ENCODE assay signal across 8 cellular contexts in genomic region chr12:6825398-6826124, GRCh38. TPM values are rescaled to one million over a fixed set of nuclear protein-coding genes. Genes with fewer than 3 reads are reported as not detected.
DNase-seq lines count a peak whose midpoint lies in the region; ATAC-seq and TF ChIP-seq lines count a peak whose summit lies in the region.

No MANE protein-coding gene starts in this region.

- ATAC-seq in left lobe of liver (peak; percentile 88), HG03159 (IDR thresholded peaks at IDR 0.05; ENCODE audit: unreplicated experiment) (no peak)

- POLR2A ChIA-PET in HEK293T (lab: Yijun Ruan, JAX) = interaction anchor here (1.0 to 5.7 kb wide), 9 partner anchors 15 to 136 kb away, joined by 3 to 73 read pairs (median 8); partner anchors contain the start of genes CDCA3, COPS7A, GNB3 and MLF2

- CTCF ChIA-PET in HEK293T (lab: Yijun Ruan, JAX) = interaction anchor here (0.5 to 2.5 kb wide), 15 partner anchors 8 to 455 kb away, joined by 3 to 28 read pairs (median 3); partner anchors contain the start of genes CDCA3, MLF2 and PTMS

- DNase-seq in CD1c-positive myeloid dendritic cell (ENCODE audit: extremely low spot score) (peak; percentile 89), HEK293T (ENCODE audit: extremely low spot score) (peak; percentile 85), NCI-H345 treated with DMSO at 0.1 percent for 48 hours (lab: John Stamatoyannopoulos, UW; ENCODE audit: unreplicated experiment) (peak; percentile 42), dedifferentiated amniotic fluid mesenchymal stem cell (ENCODE audit: extremely low spot score) (peak; percentile 77), left lobe of liver (ENCODE audit: low spot score) (peak; percentile 86)
- peak; percentile 83 for DNase-seq in activated CD4-positive, alpha-beta T cell treated with anti-CD3 and anti-CD28 coated beads, Interleukin-2, amount 50 U/mL, for 1 hour
- peak; percentile 87 for DNase-seq in stimulated activated CD4-positive, alpha-beta T cell treated with anti-CD3 and anti-CD28 coated beads, Interleukin-4, amount 100 ng/mL, for 24 hours

TF ChIP-seq in HEK293T, 16 proteins besides CTCF, POLR2A, EP300 and RAD21:
- TF ChIP-seq FOXA1 (IDR thresholded peaks at IDR 0.05) (no peak), BHLHE40 (IDR thresholded peaks at IDR 0.05; ENCODE audit: borderline replicate concordance) (no peak), L3MBTL2 (conservative IDR thresholded peaks at IDR 0.05) (no peak), ELF4 (IDR thresholded peaks at IDR 0.05) (no peak), SUZ12 (IDR thresholded peaks at IDR 0.05) (no peak), FOXK2 (IDR thresholded peaks at IDR 0.05) (no peak)

RNA-seq across cellular contexts. Expression of gene P3H3, which starts 2.6 kb away (rescaled TPM):
- total RNA-seq in left lobe of liver = 1.4 TPM

RNA-seq across cellular contexts. Expression of gene GPR162, which starts 3.9 kb away (rescaled TPM):
- 1.3 TPM for total RNA-seq in left lobe of liver

RNA-seq across cellular contexts. Expression of gene GNB3, which starts 15.2 kb away (rescaled TPM):
- total RNA-seq in left lobe of liver = 0.08 TPM

RNA-seq across cellular contexts. Expression of gene CDCA3, which starts 25.5 kb away (rescaled TPM):
- 0.58 TPM for total RNA-seq in left lobe of liver

RNA-seq across cellular contexts. Expression of gene USP5, which starts 26.4 kb away (rescaled TPM):
- 48.0 TPM for total RNA-seq in left lobe of liver
